In the genomic region with DNA sequence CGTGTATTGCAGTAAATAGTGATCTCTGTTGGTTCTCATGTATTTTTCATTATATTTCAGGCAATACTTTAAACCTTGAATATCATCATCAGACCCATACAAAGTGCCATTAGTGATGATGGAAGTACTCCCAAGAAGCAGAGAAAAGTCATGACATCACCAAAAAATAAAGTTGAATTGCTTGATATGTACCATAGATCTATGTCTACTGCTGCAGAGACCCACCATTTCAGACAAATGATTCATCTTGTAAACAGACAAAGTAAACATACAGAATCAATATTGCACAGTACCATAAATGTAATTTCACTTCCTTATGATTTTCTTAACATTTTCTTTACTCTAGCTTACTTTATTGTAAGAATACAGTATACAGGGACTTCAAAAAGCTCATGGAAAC, we compare ENCODE assay signal across 24 cellular contexts.
"Had no signal": no experiment of that assay in that cellular context is flagged by ENCODE, and none has a peak within 500 bp of the region (broad histone marks: within the 10 kb centered on the region; RNA-seq: fewer than 3 reads in every experiment).

No MANE protein-coding gene starts in this region.

- H3K9me3 Mint-ChIP-seq: activated T-helper 17 cell treated with anti-CD3 and anti-CD28 coated beads, Interleukin-2, amount 50 U/mL, for 72 hours; brain; mesothelial cell of epicardium; type B pancreatic cell; WTC11 had no signal

- H3K4me3 ChIP-seq: dorsolateral prefrontal cortex, esophagus muscularis mucosa, prostate gland, thoracic aorta, vagina had no signal

- H3K9me3 ChIP-seq: esophagus muscularis mucosa, prostate gland, thoracic aorta, vagina had no signal

- H3K27ac Mint-ChIP-seq: activated naive CD4-positive, alpha-beta T cell treated with anti-CD3 and anti-CD28 coated beads, Interleukin-2, amount 50 U/mL, for 72 hours; activated T-helper 17 cell treated with anti-CD3 and anti-CD28 coated beads, Interleukin-2, amount 50 U/mL, for 72 hours; effector memory CD8-positive, alpha-beta T cell; mesothelial cell of epicardium; natural killer cell treated with Interleukin-12 subunit alpha and Interleukin-12 subunit beta and Interleukin-15 and Interleukin-18, amount 100 ng/mL, for 72 hours; type B pancreatic cell; WTC11 had no signal

- H3K36me3 Mint-ChIP-seq: activated naive CD4-positive, alpha-beta T cell treated with anti-CD3 and anti-CD28 coated beads, Interleukin-2, amount 50 U/mL, for 72 hours; brain; mesothelial cell of epicardium; natural killer cell treated with Interleukin-12 subunit alpha and Interleukin-12 subunit beta and Interleukin-15 and Interleukin-18, amount 100 ng/mL, for 72 hours; type B pancreatic cell; WTC11 had no signal

- H3K4me1 ChIP-seq: esophagus muscularis mucosa, prostate gland, vagina had no signal

- H3K27me3 Mint-ChIP-seq: activated T-helper 17 cell treated with anti-CD3 and anti-CD28 coated beads, Interleukin-2, amount 50 U/mL, for 72 hours; effector memory CD8-positive, alpha-beta T cell; natural killer cell treated with Interleukin-12 subunit alpha and Interleukin-12 subunit beta and Interleukin-15 and Interleukin-18, amount 100 ng/mL, for 72 hours; type B pancreatic cell had no signal

- H3K4me1 Mint-ChIP-seq: activated T-helper 17 cell treated with anti-CD3 and anti-CD28 coated beads, Interleukin-2, amount 50 U/mL, for 72 hours; brain had no signal

- H3K4me3 Mint-ChIP-seq: activated T-helper 17 cell treated with anti-CD3 and anti-CD28 coated beads, Interleukin-2, amount 50 U/mL, for 72 hours; brain; effector memory CD8-positive, alpha-beta T cell; mesothelial cell of epicardium; natural killer cell treated with Interleukin-12 subunit alpha and Interleukin-12 subunit beta and Interleukin-15 and Interleukin-18, amount 100 ng/mL, for 72 hours; type B pancreatic cell; WTC11 had no signal

- H3K36me3 ChIP-seq: esophagus muscularis mucosa, prostate gland, thoracic aorta, vagina had no signal

- FAIRE-seq: endothelial cell of umbilical vein, frontal cortex had no signal

- ATAC-seq: activated naive CD4-positive, alpha-beta T cell treated with anti-CD3 and anti-CD28 coated beads, Interleukin-2, amount 50 U/mL, for 72 hours; activated T-helper 17 cell treated with anti-CD3 and anti-CD28 coated beads, Interleukin-2, amount 50 U/mL, for 72 hours; effector memory CD8-positive, alpha-beta T cell; left ventricle myocardium superior; natural killer cell treated with Interleukin-12 subunit alpha and Interleukin-12 subunit beta and Interleukin-15 and Interleukin-18, amount 100 ng/mL, for 72 hours; WTC11 had no signal

- H3K27me3 ChIP-seq: dorsolateral prefrontal cortex, esophagus muscularis mucosa, vagina had no signal

- DNase-seq: activated T-cell treated with anti-CD3 and anti-CD28 coated beads, Interleukin-2, amount 50 U/mL, for 1 hour; aorta; central memory CD4-positive, alpha-beta T cell; dorsolateral prefrontal cortex; effector memory CD8-positive, alpha-beta T cell; glutamatergic neuron; hypothalamus; left ventricle myocardium superior; mammary epithelial cell; stimulated activated CD4-positive, alpha-beta T cell treated with anti-CD3 and anti-CD28 coated beads, Interleukin-4, amount 100 ng/mL, for 24 hours; stimulated activated naive CD4-positive, alpha-beta T cell treated with Interleukin-2 at 50 U/mL for 16 hours had no signal

- H3K27ac ChIP-seq: esophagus muscularis mucosa, prostate gland, thoracic aorta, vagina had no signal
